Comparison of ENCODE assay signal across 8 cellular contexts in the genomic region with DNA sequence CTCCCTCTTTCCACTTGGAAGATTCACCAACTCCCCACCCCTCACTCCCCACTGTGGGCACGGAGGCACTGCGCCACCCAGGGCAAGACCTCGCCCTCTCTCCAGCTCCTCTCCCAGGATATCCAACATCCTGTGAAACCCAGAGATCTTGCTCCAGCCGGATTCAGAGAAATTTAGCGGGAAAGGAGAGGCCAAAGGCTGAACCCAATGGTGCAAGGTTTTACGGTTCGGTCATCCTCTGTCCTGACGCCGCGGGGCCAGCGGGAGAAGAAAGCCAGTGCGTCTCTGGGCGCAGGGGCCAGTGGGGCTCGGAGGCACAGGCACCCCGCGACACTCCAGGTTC. TPM values are rescaled to one million over a fixed set of nuclear protein-coding genes. Genes with fewer than 3 reads are reported as not detected.
DNase-seq lines count a peak whose midpoint lies in the region; ATAC-seq lines count a peak whose summit lies in the region.

No MANE protein-coding gene starts in this region.

- H3K4me3 Mint-ChIP-seq in activated T-cell treated with anti-CD3 and anti-CD28 coated beads, Interleukin-2, amount 50 U/mL, for 72 hours = peak overlapping the region; percentile 90 to 91
- H3K4me3 Mint-ChIP-seq in stimulated activated naive CD8-positive, alpha-beta T cell treated with anti-CD3 and anti-CD28 coated beads, Interleukin-15, amount 100 ng/mL, for 72 hours = peak overlapping the region; percentile 83 to 86

- DNase-seq in DMS53 (lab: John Stamatoyannopoulos, UW) (peak; percentile 6), DMS53 treated with DMSO at 0.1 percent for 48 hours (lab: John Stamatoyannopoulos, UW; ENCODE audit: unreplicated experiment) (no peak), NCI-H2029 treated with DMSO at 0.1 percent for 48 hours (lab: John Stamatoyannopoulos, UW) (no peak)
- no peak for DNase-seq in activated T-cell treated with anti-CD3 and anti-CD28 coated beads, Interleukin-2, amount 50 U/mL, for 72 hours
- no peak for DNase-seq in stimulated activated naive CD8-positive, alpha-beta T cell treated with anti-CD3 and anti-CD28 coated beads, Interleukin-15, amount 100 ng/mL, for 72 hours

- H3K27me3 ChIP-seq in iPS-15b (ENCODE audit: control insufficient read depth, insufficient read depth, low read length) = peaks cover 46% of the 10 kb centered on the region

- peak overlapping the region; percentile 65 for H3K9ac ChIP-seq in iPS-15b (ENCODE audit: low read depth, low read length)

- H3K4me3 ChIP-seq in iPS-15b (ENCODE audit: low read depth, low read length) = peak overlapping the region; percentile 75

- H3K9me3 Mint-ChIP-seq in activated T-cell treated with anti-CD3 and anti-CD28 coated beads, Interleukin-2, amount 50 U/mL, for 72 hours = peaks cover 0 to 1% of the 10 kb centered on the region in 2 donors
- peaks cover 0 to 2% of the 10 kb centered on the region in 2 donors for H3K9me3 Mint-ChIP-seq in stimulated activated naive CD8-positive, alpha-beta T cell treated with anti-CD3 and anti-CD28 coated beads, Interleukin-15, amount 100 ng/mL, for 72 hours

- peaks cover 9% of the 10 kb centered on the region for H3K4me1 ChIP-seq in iPS-15b (ENCODE audit: control insufficient read depth, insufficient read depth, low read length)

- no peaks in the 10 kb centered on the region for H3K27me3 Mint-ChIP-seq in activated T-cell treated with anti-CD3 and anti-CD28 coated beads, Interleukin-2, amount 50 U/mL, for 72 hours (ENCODE audit: low read depth)
- H3K27me3 Mint-ChIP-seq in stimulated activated naive CD8-positive, alpha-beta T cell treated with anti-CD3 and anti-CD28 coated beads, Interleukin-15, amount 100 ng/mL, for 72 hours = no peaks in the 10 kb centered on the region

- H3K9me3 ChIP-seq in iPS-15b (ENCODE audit: control insufficient read depth, insufficient read depth, low read length) = no peaks in the 10 kb centered on the region

- H3K27ac Mint-ChIP-seq in activated T-cell treated with anti-CD3 and anti-CD28 coated beads, Interleukin-2, amount 50 U/mL, for 72 hours = peak overlapping the region; percentile 96
- peak overlapping the region; percentile 15 to 99 for H3K27ac Mint-ChIP-seq in stimulated activated naive CD8-positive, alpha-beta T cell treated with anti-CD3 and anti-CD28 coated beads, Interleukin-15, amount 100 ng/mL, for 72 hours

- H3K36me3 Mint-ChIP-seq in activated T-cell treated with anti-CD3 and anti-CD28 coated beads, Interleukin-2, amount 50 U/mL, for 72 hours (ENCODE audit: insufficient read depth in 2 of 2) = peaks cover 4 to 9% of the 10 kb centered on the region in 2 donors

- no peaks in the 10 kb centered on the region for H3K36me3 ChIP-seq in iPS-15b (ENCODE audit: control insufficient read depth, insufficient read depth, low read length)

- no peak for ATAC-seq in activated T-cell treated with anti-CD3 and anti-CD28 coated beads, Interleukin-2, amount 50 U/mL, for 72 hours (replicated peaks in 1 of 2)
- ATAC-seq in stimulated activated naive CD8-positive, alpha-beta T cell treated with anti-CD3 and anti-CD28 coated beads, Interleukin-15, amount 100 ng/mL, for 72 hours = no peak
- ATAC-seq in GM18520 (IDR thresholded peaks at IDR 0.05; ENCODE audit: unreplicated experiment) = no peak
- no peak for ATAC-seq in GM21360 (IDR thresholded peaks at IDR 0.05; ENCODE audit: unreplicated experiment)

- peaks cover 69% of the 10 kb centered on the region for H3K4me1 Mint-ChIP-seq in activated T-cell treated with anti-CD3 and anti-CD28 coated beads, Interleukin-2, amount 50 U/mL, for 72 hours (ENCODE audit: low read depth)
- H3K4me1 Mint-ChIP-seq in stimulated activated naive CD8-positive, alpha-beta T cell treated with anti-CD3 and anti-CD28 coated beads, Interleukin-15, amount 100 ng/mL, for 72 hours = peaks cover 50% of the 10 kb centered on the region

RNA-seq across cellular contexts. Expression of gene CD44, which starts 0.4 kb away (rescaled TPM):
- 100 to 1,000 TPM; 385 to 504 TPM for total RNA-seq in activated T-cell treated with anti-CD3 and anti-CD28 coated beads, Interleukin-2, amount 50 U/mL, for 72 hours
